Comparison of ENCODE assay signal across 1 cellular context in genomic region chr7:613442-614140, GRCh38.
TF ChIP-seq lines count a peak whose summit lies in the region.

No MANE protein-coding gene starts in this region.

TF ChIP-seq in GM23338, 12 proteins besides CTCF, POLR2A, EP300 and RAD21 (continued from another document):
- TF ChIP-seq, protein P1, sequence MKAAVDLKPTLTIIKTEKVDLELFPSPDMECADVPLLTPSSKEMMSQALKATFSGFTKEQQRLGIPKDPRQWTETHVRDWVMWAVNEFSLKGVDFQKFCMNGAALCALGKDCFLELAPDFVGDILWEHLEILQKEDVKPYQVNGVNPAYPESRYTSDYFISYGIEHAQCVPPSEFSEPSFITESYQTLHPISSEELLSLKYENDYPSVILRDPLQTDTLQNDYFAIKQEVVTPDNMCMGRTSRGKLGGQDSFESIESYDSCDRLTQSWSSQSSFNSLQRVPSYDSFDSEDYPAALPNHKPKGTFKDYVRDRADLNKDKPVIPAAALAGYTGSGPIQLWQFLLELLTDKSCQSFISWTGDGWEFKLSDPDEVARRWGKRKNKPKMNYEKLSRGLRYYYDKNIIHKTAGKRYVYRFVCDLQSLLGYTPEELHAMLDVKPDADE (IDR thresholded peaks at IDR 0.05) = no peak
- TF ChIP-seq POLR2AphosphoS5 (IDR thresholded peaks at IDR 0.05; ENCODE audit: low read depth) (no peak), NANOG (IDR thresholded peaks at IDR 0.05; ENCODE audit: borderline replicate concordance) (no peak), ZNF114 (CRISPR knock-in tag; IDR thresholded peaks at IDR 0.05) (no peak), STAT1 (IDR thresholded peaks at IDR 0.05; ENCODE audit: unreplicated experiment) (no peak), CREB1 (CRISPR knock-in tag; IDR thresholded peaks at IDR 0.05; ENCODE audit: low read depth) (no peak), ZNF331 (CRISPR knock-in tag; IDR thresholded peaks at IDR 0.05; ENCODE audit: low read depth) (no peak), EZH2phosphoT487 (IDR thresholded peaks at IDR 0.05; ENCODE audit: unreplicated experiment) (no peak), JUNB (IDR thresholded peaks at IDR 0.05; ENCODE audit: unreplicated experiment) (no peak), EZH2 (IDR thresholded peaks at IDR 0.05; ENCODE audit: low read depth, unreplicated experiment) (no peak)
- TF ChIP-seq, protein P2, sequence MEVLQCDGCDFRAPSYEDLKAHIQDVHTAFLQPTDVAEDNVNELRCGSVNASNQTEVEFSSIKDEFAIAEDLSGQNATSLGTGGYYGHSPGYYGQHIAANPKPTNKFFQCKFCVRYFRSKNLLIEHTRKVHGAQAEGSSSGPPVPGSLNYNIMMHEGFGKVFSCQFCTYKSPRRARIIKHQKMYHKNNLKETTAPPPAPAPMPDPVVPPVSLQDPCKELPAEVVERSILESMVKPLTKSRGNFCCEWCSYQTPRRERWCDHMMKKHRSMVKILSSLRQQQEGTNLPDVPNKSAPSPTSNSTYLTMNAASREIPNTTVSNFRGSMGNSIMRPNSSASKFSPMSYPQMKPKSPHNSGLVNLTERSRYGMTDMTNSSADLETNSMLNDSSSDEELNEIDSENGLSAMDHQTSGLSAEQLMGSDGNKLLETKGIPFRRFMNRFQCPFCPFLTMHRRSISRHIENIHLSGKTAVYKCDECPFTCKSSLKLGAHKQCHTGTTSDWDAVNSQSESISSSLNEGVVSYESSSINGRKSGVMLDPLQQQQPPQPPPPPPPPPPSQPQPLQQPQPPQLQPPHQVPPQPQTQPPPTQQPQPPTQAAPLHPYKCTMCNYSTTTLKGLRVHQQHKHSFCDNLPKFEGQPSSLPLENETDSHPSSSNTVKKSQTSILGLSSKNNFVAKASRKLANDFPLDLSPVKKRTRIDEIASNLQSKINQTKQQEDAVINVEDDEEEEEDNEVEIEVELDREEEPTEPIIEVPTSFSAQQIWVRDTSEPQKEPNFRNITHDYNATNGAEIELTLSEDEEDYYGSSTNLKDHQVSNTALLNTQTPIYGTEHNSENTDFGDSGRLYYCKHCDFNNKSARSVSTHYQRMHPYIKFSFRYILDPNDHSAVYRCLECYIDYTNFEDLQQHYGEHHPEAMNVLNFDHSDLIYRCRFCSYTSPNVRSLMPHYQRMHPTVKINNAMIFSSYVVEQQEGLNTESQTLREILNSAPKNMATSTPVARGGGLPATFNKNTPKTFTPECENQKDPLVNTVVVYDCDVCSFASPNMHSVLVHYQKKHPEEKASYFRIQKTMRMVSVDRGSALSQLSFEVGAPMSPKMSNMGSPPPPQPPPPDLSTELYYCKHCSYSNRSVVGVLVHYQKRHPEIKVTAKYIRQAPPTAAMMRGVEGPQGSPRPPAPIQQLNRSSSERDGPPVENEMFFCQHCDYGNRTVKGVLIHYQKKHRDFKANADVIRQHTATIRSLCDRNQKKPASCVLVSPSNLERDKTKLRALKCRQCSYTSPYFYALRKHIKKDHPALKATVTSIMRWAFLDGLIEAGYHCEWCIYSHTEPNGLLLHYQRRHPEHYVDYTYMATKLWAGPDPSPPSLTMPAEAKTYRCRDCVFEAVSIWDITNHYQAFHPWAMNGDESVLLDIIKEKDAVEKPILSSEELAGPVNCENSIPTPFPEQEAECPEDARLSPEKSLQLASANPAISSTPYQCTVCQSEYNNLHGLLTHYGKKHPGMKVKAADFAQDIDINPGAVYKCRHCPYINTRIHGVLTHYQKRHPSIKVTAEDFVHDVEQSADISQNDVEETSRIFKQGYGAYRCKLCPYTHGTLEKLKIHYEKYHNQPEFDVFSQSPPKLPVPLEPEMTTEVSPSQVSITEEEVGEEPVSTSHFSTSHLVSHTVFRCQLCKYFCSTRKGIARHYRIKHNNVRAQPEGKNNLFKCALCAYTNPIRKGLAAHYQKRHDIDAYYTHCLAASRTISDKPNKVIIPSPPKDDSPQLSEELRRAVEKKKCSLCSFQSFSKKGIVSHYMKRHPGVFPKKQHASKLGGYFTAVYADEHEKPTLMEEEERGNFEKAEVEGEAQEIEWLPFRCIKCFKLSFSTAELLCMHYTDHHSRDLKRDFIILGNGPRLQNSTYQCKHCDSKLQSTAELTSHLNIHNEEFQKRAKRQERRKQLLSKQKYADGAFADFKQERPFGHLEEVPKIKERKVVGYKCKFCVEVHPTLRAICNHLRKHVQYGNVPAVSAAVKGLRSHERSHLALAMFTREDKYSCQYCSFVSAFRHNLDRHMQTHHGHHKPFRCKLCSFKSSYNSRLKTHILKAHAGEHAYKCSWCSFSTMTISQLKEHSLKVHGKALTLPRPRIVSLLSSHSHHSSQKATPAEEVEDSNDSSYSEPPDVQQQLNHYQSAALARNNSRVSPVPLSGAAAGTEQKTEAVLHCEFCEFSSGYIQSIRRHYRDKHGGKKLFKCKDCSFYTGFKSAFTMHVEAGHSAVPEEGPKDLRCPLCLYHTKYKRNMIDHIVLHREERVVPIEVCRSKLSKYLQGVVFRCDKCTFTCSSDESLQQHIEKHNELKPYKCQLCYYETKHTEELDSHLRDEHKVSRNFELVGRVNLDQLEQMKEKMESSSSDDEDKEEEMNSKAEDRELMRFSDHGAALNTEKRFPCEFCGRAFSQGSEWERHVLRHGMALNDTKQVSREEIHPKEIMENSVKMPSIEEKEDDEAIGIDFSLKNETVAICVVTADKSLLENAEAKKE (CRISPR knock-in tag; IDR thresholded peaks at IDR 0.05) = no peak
